18 cellular contexts compared by ENCODE assay signal in genomic region chr6:32371204-32371603, GRCh38. TPM values are rescaled to one million over a fixed set of nuclear protein-coding genes. Genes with fewer than 3 reads are reported as not detected.
"Had no signal": no experiment of that assay in that cellular context is flagged by ENCODE, and none has a peak within 500 bp of the region (broad histone marks: within the 10 kb centered on the region; RNA-seq: fewer than 3 reads in every experiment).

No MANE protein-coding gene starts in this region.

- H3K36me3 Mint-ChIP-seq: immature natural killer cell; natural killer cell treated with Interleukin-12 subunit alpha and Interleukin-12 subunit beta and Interleukin-15 and Interleukin-18, amount 100 ng/mL, for 72 hours; stimulated activated memory B cell treated with anti-CD40 and anti-IgM and Interleukin-4, amounts not matched to agents 10 μg/mL and 1 μg/mL and 100 μg/mL, for 72 hours had no signal

- H3K9me3 ChIP-seq: prostate gland, right lobe of liver, spleen, transverse colon had no signal

- H3K27me3 ChIP-seq: right lobe of liver, spleen, transverse colon had no signal

- DNase-seq: activated CD4-positive, alpha-beta T cell treated with anti-CD3 and anti-CD28 coated beads for 1 hour; activated CD4-positive, alpha-beta T cell treated with anti-CD3 and anti-CD28 coated beads, Interleukin-2, amount 50 U/mL, for 48 hours; aorta; endodermal cell; immature natural killer cell; nucleus accumbens; right lobe of liver; spleen; stimulated activated CD4-positive, alpha-beta T cell treated with anti-CD3 and anti-CD28 coated beads, Interleukin-1b, Interleukin-23, amount 100 ng/mL, for 48 hours; transverse colon had no signal

- H3K4me3 ChIP-seq: prostate gland, right lobe of liver, spleen, transverse colon had no signal

- H3K4me3 Mint-ChIP-seq: central memory CD8-positive, alpha-beta T cell; endodermal cell; immature natural killer cell; natural killer cell treated with Interleukin-12 subunit alpha and Interleukin-12 subunit beta and Interleukin-15 and Interleukin-18, amount 100 ng/mL, for 72 hours; stimulated activated memory B cell treated with anti-CD40 and anti-IgM and Interleukin-4, amounts not matched to agents 10 μg/mL and 1 μg/mL and 100 μg/mL, for 72 hours; T-helper 2 cell treated with Interferon-gamma antibody and Interleukin-4, amounts not matched to agents 5 μg/mL and 100 μg/mL, for 36 hours had no signal

- H3K27ac Mint-ChIP-seq: endodermal cell; immature natural killer cell; natural killer cell treated with Interleukin-12 subunit alpha and Interleukin-12 subunit beta and Interleukin-15 and Interleukin-18, amount 100 ng/mL, for 72 hours; stimulated activated memory B cell treated with anti-CD40 and anti-IgM and Interleukin-4, amounts not matched to agents 10 μg/mL and 1 μg/mL and 100 μg/mL, for 72 hours; T-helper 2 cell treated with Interferon-gamma antibody and Interleukin-4, amounts not matched to agents 5 μg/mL and 100 μg/mL, for 36 hours had no signal

- H3K36me3 ChIP-seq: prostate gland, right lobe of liver, spleen, transverse colon had no signal

- H3K27ac ChIP-seq: prostate gland, right lobe of liver, spleen, transverse colon had no signal

- H3K4me1 ChIP-seq: prostate gland, spleen, transverse colon had no signal

- ATAC-seq: natural killer cell treated with Interleukin-12 subunit alpha and Interleukin-12 subunit beta and Interleukin-15 and Interleukin-18, amount 100 ng/mL, for 72 hours; right lobe of liver; stimulated activated memory B cell treated with anti-CD40 and anti-IgM and Interleukin-4, amounts not matched to agents 10 μg/mL and 1 μg/mL and 100 μg/mL, for 72 hours had no signal

- H3K4me1 Mint-ChIP-seq: central memory CD8-positive, alpha-beta T cell; endodermal cell; immature natural killer cell had no signal

- H3K9me3 Mint-ChIP-seq: central memory CD8-positive, alpha-beta T cell; endodermal cell; immature natural killer cell; natural killer cell treated with Interleukin-12 subunit alpha and Interleukin-12 subunit beta and Interleukin-15 and Interleukin-18, amount 100 ng/mL, for 72 hours; stimulated activated memory B cell treated with anti-CD40 and anti-IgM and Interleukin-4, amounts not matched to agents 10 μg/mL and 1 μg/mL and 100 μg/mL, for 72 hours; T-helper 2 cell treated with Interferon-gamma antibody and Interleukin-4, amounts not matched to agents 5 μg/mL and 100 μg/mL, for 36 hours had no signal

RNA-seq across cellular contexts. Expression of gene TSBP1, which starts 0.5 kb away (rescaled TPM):
- total RNA-seq: aorta; dermis microvascular lymphatic vessel endothelial cell; endodermal cell; natural killer cell treated with Interleukin-12 subunit alpha and Interleukin-12 subunit beta and Interleukin-15 and Interleukin-18, amount 100 ng/mL, for 72 hours; right lobe of liver; spleen; subcutaneous adipose tissue; transverse colon had no signal
- polyA plus RNA-seq: aorta, esophagus, immature natural killer cell, spleen had no signal

RNA-seq across cellular contexts. Expression of gene BTNL2, which starts 35.8 kb away (rescaled TPM):
- total RNA-seq: aorta; dermis microvascular lymphatic vessel endothelial cell; endodermal cell; natural killer cell treated with Interleukin-12 subunit alpha and Interleukin-12 subunit beta and Interleukin-15 and Interleukin-18, amount 100 ng/mL, for 72 hours; prostate gland; right lobe of liver; spleen; subcutaneous adipose tissue; transverse colon had no signal
- polyA plus RNA-seq: aorta, esophagus, immature natural killer cell, spleen had no signal
